ENCODE assay signal across 16 cellular contexts in the genomic region with DNA sequence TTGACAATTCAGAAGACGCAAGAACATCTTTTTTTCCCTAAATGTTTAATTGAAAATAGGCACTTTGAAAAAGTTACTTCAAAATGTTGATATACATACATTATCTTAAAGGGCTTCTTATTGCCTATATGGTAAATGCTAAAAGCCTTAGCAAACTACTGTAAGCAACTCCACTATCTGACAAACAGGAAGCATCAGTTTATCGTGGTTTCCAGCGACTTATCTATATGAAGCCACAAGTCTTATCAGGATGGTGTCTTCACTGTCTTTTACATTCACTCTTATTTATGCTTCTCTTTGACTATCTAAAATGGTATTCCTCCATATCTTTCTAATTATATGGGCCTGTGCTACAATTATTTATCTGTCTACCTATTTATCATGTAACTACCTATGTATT.
DNase-seq lines count a peak whose midpoint lies in the region; ATAC-seq and TF ChIP-seq lines count a peak whose summit lies in the region.
"Had no signal": no experiment of that assay in that cellular context is flagged by ENCODE, and none has a peak within 500 bp of the region (broad histone marks: within the 10 kb centered on the region; RNA-seq: fewer than 3 reads in every experiment).

No MANE protein-coding gene starts in this region.

- intact Hi-C loops in CD4-positive, alpha-beta T cell (cut with DNase I, micrococcal nuclease): no loop called here
- intact Hi-C loops in mucosa of descending colon (cut with DNase I, micrococcal nuclease) (no loop called here), stomach (cut with DNase I; ENCODE audit: low total_unique reads) (no loop called here)

- WGBS in stomach, 5 donors: 68 to 76% (median 73%) methylated on average over 3 of the region's 3 CpGs

- no peaks in the 10 kb centered on the region for H3K9me3 Mint-ChIP-seq in CD4-positive, alpha-beta T cell
- no peaks in the 10 kb centered on the region for H3K9me3 Mint-ChIP-seq in T-helper 2 cell treated with Interferon-gamma antibody and Interleukin-4, amounts not matched to agents 5 μg/mL and 100 μg/mL, for 36 hours

- TF ChIP-seq POLR2A in erythroblast (IDR thresholded peaks at IDR 0.05; ENCODE audit: low read length): no peak
- TF ChIP-seq POLR2A in stomach (IDR thresholded peaks at IDR 0.05): no peak

- H3K36me3 ChIP-seq in mucosa of descending colon (ENCODE audit: low read depth): no peaks in the 10 kb centered on the region
- no peaks in the 10 kb centered on the region for H3K36me3 ChIP-seq in stomach
- H3K36me3 ChIP-seq: SJCRH30 had no signal

- H3K4me1 ChIP-seq in mucosa of descending colon (ENCODE audit: low read depth) (no peaks in the 10 kb centered on the region), stomach (no peaks in the 10 kb centered on the region)
- H3K4me1 ChIP-seq: SJCRH30 had no signal

- no peak overlapping the region for H3K4me3 ChIP-seq in mucosa of descending colon
- H3K4me3 ChIP-seq in stomach: no peak overlapping the region
- H3K4me3 ChIP-seq: SJCRH30 had no signal

- POLR2A ChIA-PET in CD4-positive, alpha-beta T cell (lab: Charles Lee): no interaction called here

- peaks cover 5% of the 10 kb centered on the region for H3K36me3 Mint-ChIP-seq in CD4-positive, alpha-beta T cell (ENCODE audit: low read depth)
- no peaks in the 10 kb centered on the region for H3K36me3 Mint-ChIP-seq in T-helper 2 cell treated with Interferon-gamma antibody and Interleukin-4, amounts not matched to agents 5 μg/mL and 100 μg/mL, for 36 hours (ENCODE audit: low read depth)

- no peak for TF ChIP-seq EP300 in stomach (IDR thresholded peaks at IDR 0.05)

- no peak for DNase-seq in CD4-positive, alpha-beta T cell
- DNase-seq in KBM-7 (peak; percentile 39), erythroblast (lab: John Stamatoyannopoulos, UW) (peak; percentile 39 to 82), mucosa of descending colon (no peak), stomach (no peak), NCI-H510A (lab: John Stamatoyannopoulos, UW) (no peak)
- no peak for DNase-seq in T-helper 2 cell treated with Interferon-gamma antibody and Interleukin-4, amounts not matched to agents 5 μg/mL and 100 μg/mL, for 36 hours (ENCODE audit: low spot score)
- DNase-seq: DMS 273 treated with DMSO at 0.1 percent for 48 hours, KG1, MM.1S, NCI-H1417, NCI-H1930, NCI-H524, RPMI8226, SJCRH30 had no signal

- no peaks in the 10 kb centered on the region for H3K27me3 ChIP-seq in CD4-positive, alpha-beta T cell (ENCODE audit: control insufficient read depth, insufficient read depth, low read length)
- H3K27me3 ChIP-seq in stomach: no peaks in the 10 kb centered on the region

- H3K4me3 Mint-ChIP-seq in CD4-positive, alpha-beta T cell: peak overlapping the region; percentile 23
- no peak overlapping the region for H3K4me3 Mint-ChIP-seq in T-helper 2 cell treated with Interferon-gamma antibody and Interleukin-4, amounts not matched to agents 5 μg/mL and 100 μg/mL, for 36 hours

- H3K27ac Mint-ChIP-seq in CD4-positive, alpha-beta T cell: peak overlapping the region; percentile 34
- H3K27ac Mint-ChIP-seq in T-helper 2 cell treated with Interferon-gamma antibody and Interleukin-4, amounts not matched to agents 5 μg/mL and 100 μg/mL, for 36 hours: peak overlapping the region; percentile 24

- no peaks in the 10 kb centered on the region for H3K27me3 Mint-ChIP-seq in CD4-positive, alpha-beta T cell
- no peaks in the 10 kb centered on the region for H3K27me3 Mint-ChIP-seq in T-helper 2 cell treated with Interferon-gamma antibody and Interleukin-4, amounts not matched to agents 5 μg/mL and 100 μg/mL, for 36 hours (ENCODE audit: low read depth)

- ATAC-seq in CD4-positive, alpha-beta T cell (ENCODE audit: poor library complexity): peak; percentile 41
- ATAC-seq in mucosa of descending colon (no peak), HG03108 (IDR thresholded peaks at IDR 0.05; ENCODE audit: unreplicated experiment) (no peak)

- no peaks in the 10 kb centered on the region for H3K9me3 ChIP-seq in CD4-positive, alpha-beta T cell (ENCODE audit: control insufficient read depth, low read length)
- no peaks in the 10 kb centered on the region for H3K9me3 ChIP-seq in mucosa of descending colon
- H3K9me3 ChIP-seq in stomach: no peaks in the 10 kb centered on the region
- H3K9me3 ChIP-seq: SJCRH30 had no signal

- H3K4me1 Mint-ChIP-seq in CD4-positive, alpha-beta T cell (ENCODE audit: low read depth): peaks cover 54% of the 10 kb centered on the region
- H3K4me1 Mint-ChIP-seq in T-helper 2 cell treated with Interferon-gamma antibody and Interleukin-4, amounts not matched to agents 5 μg/mL and 100 μg/mL, for 36 hours (ENCODE audit: low read depth): peaks cover 33% of the 10 kb centered on the region

- H3K27ac ChIP-seq in CD4-positive, alpha-beta T cell (ENCODE audit: low read depth, low read length): no peak overlapping the region
- no peak overlapping the region for H3K27ac ChIP-seq in stomach
- H3K27ac ChIP-seq: SJCRH30 had no signal

- CTCF ChIA-PET in CD4-positive, alpha-beta T cell (lab: Charles Lee): no interaction called here

- in situ Hi-C loops in KBM-7 (cut with MboI; ENCODE audit: low pct_unique_long_range_greater_than_20kb, low sequenced_read_pairs): no loop called here

- no peak for TF ChIP-seq CTCF in CD4-positive, alpha-beta T cell (IDR thresholded peaks at IDR 0.05)
- TF ChIP-seq CTCF in mucosa of descending colon (IDR thresholded peaks at IDR 0.05): no peak
- no peak for TF ChIP-seq CTCF in stomach (IDR thresholded peaks at IDR 0.05)

Comparison
In these comparisons a context has a peak if more than half of its experiments do, and no peak if none do; other contexts are left out.
1. DNase-seq: peak in KBM-7 (single experiment) and erythroblast (2 of 2); none in CD4-positive, alpha-beta T cell (0 of 10), T-helper 2 cell treated with Interferon-gamma antibody and Interleukin-4, amounts not matched to agents 5 μg/mL and 100 μg/mL, for 36 hours (single experiment), mucosa of descending colon (0 of 3), stomach (single experiment) and NCI-H510A (single experiment).